Comparison of ENCODE assay signal across 23 cellular contexts in the genomic region with DNA sequence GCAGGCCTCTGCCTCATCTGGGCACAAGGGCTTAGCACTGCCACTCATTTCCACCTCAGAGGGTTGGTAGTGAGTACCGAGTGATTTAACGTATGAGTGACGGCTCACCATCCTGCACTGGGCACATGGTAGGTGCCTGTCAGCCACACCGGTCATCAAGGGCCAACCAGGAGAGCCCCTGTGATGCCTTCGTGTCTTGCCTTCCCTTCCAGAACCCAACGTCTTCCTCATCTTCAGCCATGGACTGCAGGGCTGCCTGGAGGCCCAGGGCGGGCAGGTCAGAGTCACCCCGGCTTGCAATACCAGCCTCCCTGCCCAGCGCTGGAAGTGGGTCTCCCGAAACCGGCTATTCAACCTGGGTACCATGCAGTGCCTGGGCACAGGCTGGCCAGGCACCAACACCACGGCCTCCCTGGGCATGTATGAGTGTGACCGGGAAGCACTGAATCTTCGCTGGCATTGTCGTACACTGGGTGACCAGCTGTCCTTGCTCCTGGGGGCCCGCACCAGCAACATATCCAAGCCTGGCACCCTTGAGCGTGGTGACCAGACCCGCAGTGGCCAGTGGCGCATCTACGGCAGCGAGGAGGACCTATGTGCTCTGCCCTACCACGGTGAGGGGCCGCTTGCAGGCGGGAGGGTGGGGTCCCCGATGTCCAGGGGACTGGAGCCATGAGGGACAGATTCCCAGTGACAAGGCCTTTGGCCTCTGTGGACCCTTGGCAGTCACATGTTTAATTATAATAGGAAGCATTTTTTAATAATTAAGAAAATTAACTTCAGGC. TPM values are rescaled to one million over a fixed set of nuclear protein-coding genes. Genes with fewer than 3 reads are reported as not detected.
DNase-seq lines count a peak whose midpoint lies in the region; ATAC-seq, FAIRE-seq and TF ChIP-seq lines count a peak whose summit lies in the region.
"Had no signal": no experiment of that assay in that cellular context is flagged by ENCODE, and none has a peak within 500 bp of the region (broad histone marks: within the 10 kb centered on the region; RNA-seq: fewer than 3 reads in every experiment).

No MANE protein-coding gene starts in this region.

- H3K27me3 ChIP-seq in lower lobe of right lung (ENCODE audit: low read depth): no peaks in the 10 kb centered on the region
- H3K27me3 ChIP-seq in upper lobe of right lung: no peaks in the 10 kb centered on the region

- no peak overlapping the region for H3K4me3 ChIP-seq in lower lobe of right lung
- no peak overlapping the region for H3K4me3 ChIP-seq in upper lobe of right lung
- H3K4me3 ChIP-seq: A549 had no signal

- H3K27ac ChIP-seq in lower lobe of right lung (no peak overlapping the region), upper lobe of right lung (no peak overlapping the region)
- H3K27ac ChIP-seq: A549 had no signal

- TF ChIP-seq CTCF in CD14-positive monocyte (IDR thresholded peaks at IDR 0.05) (no peak), lower lobe of right lung (IDR thresholded peaks at IDR 0.05) (no peak), upper lobe of right lung (IDR thresholded peaks at IDR 0.05) (no peak)

- H3K27ac Mint-ChIP-seq in CD14-positive monocyte: no peak overlapping the region
- H3K27ac Mint-ChIP-seq: CD8-positive, alpha-beta T cell had no signal

- H3K27me3 Mint-ChIP-seq in CD14-positive monocyte (ENCODE audit: low read depth in 3 of 3): peaks cover 0 to 3% (median 2%) of the 10 kb centered on the region in 3 donors

- peak; percentile 85 for FAIRE-seq in HTR-8/SVneo (lab: Jason Lieb, UNC)
- FAIRE-seq: A549, GM12892, GM19239, H54, HepG2 had no signal

- H3K4me3 Mint-ChIP-seq in CD14-positive monocyte: no peak overlapping the region
- H3K4me3 Mint-ChIP-seq: CD8-positive, alpha-beta T cell had no signal

- DNase-seq in CD14-positive monocyte (ENCODE audit: low spot score): peak; percentile 37
- no peak for DNase-seq in HTR-8/SVneo (ENCODE audit: insufficient read length, low spot score)
- DNase-seq in lower lobe of right lung: peak; percentile 36
- DNase-seq in upper lobe of right lung: peak; percentile 60
- no peak for DNase-seq in cardiac septum (ENCODE audit: low spot score)
- no peak for DNase-seq in left ventricle myocardium superior
- DNase-seq: C1 segment of cervical spinal cord; CD8-positive, alpha-beta T cell; DMS79 treated with DMSO at 0.1 percent for 48 hours; GF-D8; KBM-7; MV-4-11; NCI-H1105; NCI-H2029; NCI-H526 treated with DMSO at 0.1 percent for 48 hours; SHP77 treated with DMSO at 0.1 percent for 48 hours had no signal

- H3K9me3 ChIP-seq in lower lobe of right lung: peaks cover 11% of the 10 kb centered on the region
- no peaks in the 10 kb centered on the region for H3K9me3 ChIP-seq in upper lobe of right lung

- ATAC-seq in lower lobe of right lung (peak; percentile 21 to 44), upper lobe of right lung (peak; percentile 20), left ventricle myocardium superior (no peak), HG02852 (IDR thresholded peaks at IDR 0.05; ENCODE audit: unreplicated experiment) (no peak)
- ATAC-seq: A549; CD8-positive, alpha-beta T cell; HepG2; Panc1 had no signal

- H3K36me3 Mint-ChIP-seq in CD14-positive monocyte: no peaks in the 10 kb centered on the region
- H3K36me3 Mint-ChIP-seq: CD8-positive, alpha-beta T cell had no signal

- H3K4me1 ChIP-seq in lower lobe of right lung: no peaks in the 10 kb centered on the region
- no peaks in the 10 kb centered on the region for H3K4me1 ChIP-seq in upper lobe of right lung
- H3K4me1 ChIP-seq: A549 had no signal

- H3K36me3 ChIP-seq in lower lobe of right lung: peaks cover 24% of the 10 kb centered on the region
- peaks cover 8% of the 10 kb centered on the region for H3K36me3 ChIP-seq in upper lobe of right lung

- intact Hi-C loops in CD14-positive monocyte (cut with micrococcal nuclease): no loop called here
- intact Hi-C loops in lower lobe of right lung (cut with DNase I): no loop called here
- intact Hi-C loops in upper lobe of right lung (cut with DNase I): no loop called here
- intact Hi-C loops in cardiac septum (cut with DNase I): no loop called here
- intact Hi-C loops in left ventricle myocardium superior (cut with micrococcal nuclease): no loop called here

- H3K4me1 Mint-ChIP-seq in CD14-positive monocyte: peaks cover 8% of the 10 kb centered on the region

- H3K9me3 Mint-ChIP-seq in CD14-positive monocyte: peaks cover 4 to 13% (median 7%) of the 10 kb centered on the region in 7 donors

RNA-seq across cellular contexts. Expression of a gene that starts 37.1 kb away (rescaled TPM):
- polyA plus RNA-seq in CD14-positive monocyte: not detected
- 91.2 TPM for total RNA-seq in lower lobe of right lung
- 127 TPM for total RNA-seq in upper lobe of right lung
- total RNA-seq in cardiac septum: 28.9 TPM
- total RNA-seq in left ventricle myocardium superior: 18.1 TPM
- total RNA-seq: HepG2 had no signal
- polyA plus RNA-seq: HepG2 had no signal

Comparison
In these comparisons a context has a peak if more than half of its experiments do, and no peak if none do; other contexts are left out.
1. DNase-seq: peak in CD14-positive monocyte (single experiment), lower lobe of right lung (single experiment) and upper lobe of right lung (single experiment); none in HTR-8/SVneo (single experiment), cardiac septum (single experiment) and left ventricle myocardium superior (single experiment).
2. ATAC-seq: peak in lower lobe of right lung (2 of 2) and upper lobe of right lung (single experiment); none in left ventricle myocardium superior (single experiment) and HG02852 (single experiment).